20 cellular contexts compared by ENCODE assay signal in the genomic region with DNA sequence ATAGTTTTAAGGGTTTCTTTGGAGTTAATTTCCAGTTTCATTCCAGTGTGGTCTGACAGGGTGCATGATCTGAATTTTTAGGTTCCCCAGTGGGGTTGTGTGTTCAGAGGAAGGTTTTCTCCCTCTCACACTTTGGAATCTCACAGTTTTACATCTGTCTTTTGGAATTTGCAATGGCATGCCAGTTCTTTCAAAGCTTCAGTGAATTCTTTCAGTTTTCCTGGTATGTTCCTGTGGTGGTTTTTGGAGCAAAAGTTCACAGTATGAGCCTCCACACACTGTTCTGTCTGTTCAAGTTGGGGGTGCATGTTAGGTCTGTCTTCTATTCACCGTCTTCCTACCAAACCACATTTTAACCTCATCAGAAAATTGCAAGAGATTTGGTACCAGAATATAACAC.
A peak's percentile ranks its signal among the peaks of the same experiment; 100 is the strongest.
DNase-seq lines count a peak whose midpoint lies in the region; ATAC-seq, FAIRE-seq and TF ChIP-seq lines count a peak whose summit lies in the region.
"Had no signal": no experiment of that assay in that cellular context is flagged by ENCODE, and none has a peak within 500 bp of the region (broad histone marks: within the 10 kb centered on the region; RNA-seq: fewer than 3 reads in every experiment).

No MANE protein-coding gene starts in this region.

- H3K4me3 Mint-ChIP-seq in astrocyte (ENCODE audit: unreplicated experiment), result no peak overlapping the region
- H3K4me3 Mint-ChIP-seq: B cell; CD4-positive, alpha-beta T cell had no signal

- H3K36me3 ChIP-seq in astrocyte (ENCODE audit: insufficient read depth, low read length), result no peaks in the 10 kb centered on the region
- no peaks in the 10 kb centered on the region for H3K36me3 ChIP-seq in osteoblast (ENCODE audit: insufficient read depth, low read length)
- H3K36me3 ChIP-seq: SJSA1 had no signal

- FAIRE-seq in astrocyte (lab: Jason Lieb, UNC), result no peak
- FAIRE-seq: HTR-8/SVneo, K562 had no signal

- H3K27me3 Mint-ChIP-seq in astrocyte (ENCODE audit: low read depth, unreplicated experiment), result no peaks in the 10 kb centered on the region
- H3K27me3 Mint-ChIP-seq: B cell; CD4-positive, alpha-beta T cell had no signal

- no peaks in the 10 kb centered on the region for H3K27me3 ChIP-seq in astrocyte (ENCODE audit: insufficient read depth, low read length)
- no peaks in the 10 kb centered on the region for H3K27me3 ChIP-seq in osteoblast (ENCODE audit: insufficient read depth, low read length)
- H3K27me3 ChIP-seq: SJSA1 had no signal

- TF ChIP-seq CTCF in astrocyte (IDR thresholded peaks at IDR 0.05; ENCODE audit: insufficient read depth, low read depth, low read length), result no peak
- no peak for TF ChIP-seq CTCF in fibroblast of the aortic adventitia (IDR thresholded peaks at IDR 0.05; ENCODE audit: insufficient read depth, low read length)
- no peak for TF ChIP-seq CTCF in osteoblast (IDR thresholded peaks at IDR 0.05; ENCODE audit: extremely low read depth, low read depth, low read length)

- DNase-seq in ELF-1 (ENCODE audit: low read depth, low spot score) (peak; percentile 1), astrocyte (ENCODE audit: low read depth) (peak; percentile 47), fibroblast of the aortic adventitia (ENCODE audit: low read depth) (peak; percentile 47), osteoblast (ENCODE audit: insufficient read length, low spot score, missing footprints) (peak; percentile 19), SHP77 treated with DMSO at 0.1 percent for 48 hours (lab: John Stamatoyannopoulos, UW) (no peak), OCI-M2 (lab: John Stamatoyannopoulos, UW; ENCODE audit: unreplicated experiment) (no peak)
- no peak for DNase-seq in stimulated activated naive CD8-positive, alpha-beta T cell treated with anti-CD3 and anti-CD28 coated beads, Interleukin-15, Interleukin-2, amounts not matched to agents 100 U/mL and 50 U/mL, for 24 hours
- DNase-seq: CD4-positive, alpha-beta T cell; DND-41; NCI-H146; NCI-H69; NK-92 treated with Interleukin-12 subunit alpha and Interleukin-12 subunit beta, amount 100 ng/mL, for 24 hours; OCI-M1 had no signal

- peak overlapping the region; percentile 72 for H3K27ac Mint-ChIP-seq in astrocyte (ENCODE audit: unreplicated experiment)
- H3K27ac Mint-ChIP-seq: B cell; CD4-positive, alpha-beta T cell had no signal

- H3K9me3 Mint-ChIP-seq in astrocyte (ENCODE audit: unreplicated experiment), result no peaks in the 10 kb centered on the region

- H3K4me2 ChIP-seq in astrocyte (ENCODE audit: low read length), result no peak overlapping the region
- peak overlapping the region; percentile 27 for H3K4me2 ChIP-seq in osteoblast (ENCODE audit: insufficient read depth, low read length)

- peaks cover 23% of the 10 kb centered on the region for H3K4me1 Mint-ChIP-seq in astrocyte (ENCODE audit: low read depth, unreplicated experiment)
- H3K4me1 Mint-ChIP-seq: B cell had no signal

- H3K36me3 Mint-ChIP-seq in astrocyte (ENCODE audit: low read depth, unreplicated experiment), result no peaks in the 10 kb centered on the region

- no peak for ATAC-seq in HG02610 (IDR thresholded peaks at IDR 0.05; ENCODE audit: unreplicated experiment)
- no peak for ATAC-seq in stimulated activated naive CD8-positive, alpha-beta T cell treated with anti-CD3 and anti-CD28 coated beads, Interleukin-15, Interleukin-2, amounts not matched to agents 100 U/mL and 50 U/mL, for 24 hours
- ATAC-seq: HCT116, K562 had no signal

- H4K20me1 ChIP-seq in astrocyte (ENCODE audit: insufficient read depth, low read length) (no peaks in the 10 kb centered on the region), osteoblast (ENCODE audit: insufficient read depth, low read length) (no peaks in the 10 kb centered on the region)

- H3K79me2 ChIP-seq in astrocyte (ENCODE audit: insufficient read depth, low read length) (no peaks in the 10 kb centered on the region), osteoblast (ENCODE audit: insufficient read depth, low read length) (no peaks in the 10 kb centered on the region)

- no peak overlapping the region for H3K27ac ChIP-seq in astrocyte (ENCODE audit: low read depth, low read length)
- H3K27ac ChIP-seq in osteoblast (ENCODE audit: low read depth, low read length), result no peak overlapping the region
- H3K27ac ChIP-seq: RWPE1, SJSA1 had no signal

- no peak overlapping the region for H3K4me3 ChIP-seq in astrocyte (ENCODE audit: insufficient read depth, low read depth, low read length)
- H3K4me3 ChIP-seq in fibroblast of the aortic adventitia (ENCODE audit: low read depth, low read length), result no peak overlapping the region
- no peak overlapping the region for H3K4me3 ChIP-seq in osteoblast (ENCODE audit: insufficient read depth, low read length)
- H3K4me3 ChIP-seq: K562, SJSA1 had no signal

- no peak overlapping the region for H3K9ac ChIP-seq in astrocyte (ENCODE audit: low read length)

- H2AFZ ChIP-seq in astrocyte (ENCODE audit: low read depth, low read length), result no peak overlapping the region
- no peak overlapping the region for H2AFZ ChIP-seq in osteoblast (ENCODE audit: low read length)

- H3K9me3 ChIP-seq in astrocyte (ENCODE audit: insufficient read depth, low read depth, low read length), result no peaks in the 10 kb centered on the region
- no peaks in the 10 kb centered on the region for H3K9me3 ChIP-seq in osteoblast (ENCODE audit: low read depth, low read length)
- H3K9me3 ChIP-seq: SJSA1 had no signal

- H3K4me1 ChIP-seq in astrocyte (ENCODE audit: insufficient read depth, low read length), result no peaks in the 10 kb centered on the region
- H3K4me1 ChIP-seq in osteoblast (ENCODE audit: insufficient read depth, low read length), result peaks cover 10% of the 10 kb centered on the region
- H3K4me1 ChIP-seq: SJSA1 had no signal

Comparison
In these comparisons a context has a peak if more than half of its experiments do, and no peak if none do; other contexts are left out.
1. DNase-seq: peak in ELF-1 (single experiment), astrocyte (single experiment), fibroblast of the aortic adventitia (single experiment) and osteoblast (single experiment); none in SHP77 treated with DMSO at 0.1 percent for 48 hours (single experiment), stimulated activated naive CD8-positive, alpha-beta T cell treated with anti-CD3 and anti-CD28 coated beads, Interleukin-15, Interleukin-2, amounts not matched to agents 100 U/mL and 50 U/mL, for 24 hours (single experiment) and OCI-M2 (single experiment).